ENCODE assay signal across 1 cellular context in genomic region chr1:55617416-55617980, GRCh38.
TF ChIP-seq lines count a peak whose summit lies in the region.

No MANE protein-coding gene starts in this region.

TF ChIP-seq in HepG2, 621 proteins besides CTCF, POLR2A, EP300 and RAD21 (continued from another document):
- no peak for TF ChIP-seq ZNF513 (CRISPR knock-in tag; conservative IDR thresholded peaks at IDR 0.05)
- TF ChIP-seq ZNF777 (CRISPR knock-in tag; IDR thresholded peaks at IDR 0.05), result no peak
- TF ChIP-seq HNRNPL (IDR thresholded peaks at IDR 0.05; ENCODE audit: low read depth, low read length), result no peak
- no peak for TF ChIP-seq ARID4A (CRISPR knock-in tag; IDR thresholded peaks at IDR 0.05; ENCODE audit: borderline replicate concordance)
- TF ChIP-seq MTA1 (CRISPR knock-in tag; IDR thresholded peaks at IDR 0.05; ENCODE audit: borderline replicate concordance), result no peak
- TF ChIP-seq BRD4 (CRISPR knock-in tag; IDR thresholded peaks at IDR 0.05), result no peak
- TF ChIP-seq CHD2 (IDR thresholded peaks at IDR 0.05; ENCODE audit: low read depth, low read length), result no peak
- peak; percentile 59 for TF ChIP-seq CREB1 (IDR thresholded peaks at IDR 0.05)
- no peak for TF ChIP-seq CREB1 (CRISPR knock-in tag; IDR thresholded peaks at IDR 0.05)
- TF ChIP-seq ZBTB39 (CRISPR knock-in tag; IDR thresholded peaks at IDR 0.05), result no peak
- no peak for TF ChIP-seq ZC3H13 (CRISPR knock-in tag; IDR thresholded peaks at IDR 0.05)
- no peak for TF ChIP-seq ZNF484 (CRISPR knock-in tag; IDR thresholded peaks at IDR 0.05; ENCODE audit: borderline replicate concordance, low read depth)
- no peak for TF ChIP-seq TEF (CRISPR knock-in tag; IDR thresholded peaks at IDR 0.05)
- TF ChIP-seq ZNF276 (CRISPR knock-in tag; IDR thresholded peaks at IDR 0.05; ENCODE audit: low read depth), result no peak
- TF ChIP-seq NFYC (CRISPR knock-in tag; IDR thresholded peaks at IDR 0.05), result no peak
- peak; percentile 40; the same call in 1 of the 2 replicates for TF ChIP-seq HNF4G (IDR thresholded peaks at IDR 0.05; ENCODE audit: borderline replicate concordance, low read depth, low read length)
- TF ChIP-seq HNF4G (CRISPR knock-in tag; IDR thresholded peaks at IDR 0.05; ENCODE audit: borderline replicate concordance, low read depth), result no peak
- TF ChIP-seq ATF5 (CRISPR knock-in tag; IDR thresholded peaks at IDR 0.05; ENCODE audit: low read depth), result no peak
- no peak for TF ChIP-seq TEAD3 (CRISPR knock-in tag; optimal IDR thresholded peaks at IDR 0.05; ENCODE audit: borderline replicate concordance)
- TF ChIP-seq ZHX2 (IDR thresholded peaks at IDR 0.05; ENCODE audit: low read depth), result no peak
- no peak for TF ChIP-seq ZHX2 (CRISPR knock-in tag; IDR thresholded peaks at IDR 0.05; ENCODE audit: borderline replicate concordance)
- TF ChIP-seq ELF1 (CRISPR knock-in tag; IDR thresholded peaks at IDR 0.05), result no peak
- TF ChIP-seq RBAK (CRISPR knock-in tag; IDR thresholded peaks at IDR 0.05), result no peak
- TF ChIP-seq NFKB2 (CRISPR knock-in tag; IDR thresholded peaks at IDR 0.05; ENCODE audit: borderline replicate concordance), result no peak
- no peak for TF ChIP-seq RFXAP (CRISPR knock-in tag; IDR thresholded peaks at IDR 0.05; ENCODE audit: borderline replicate concordance)
- no peak for TF ChIP-seq ZNF775 (CRISPR knock-in tag; IDR thresholded peaks at IDR 0.05; ENCODE audit: borderline replicate concordance)
- TF ChIP-seq ZNF615 (CRISPR knock-in tag; IDR thresholded peaks at IDR 0.05; ENCODE audit: borderline replicate concordance), result no peak
- TF ChIP-seq NFAT5 (CRISPR knock-in tag; IDR thresholded peaks at IDR 0.05), result no peak
- TF ChIP-seq ATF7 (IDR thresholded peaks at IDR 0.05), result peak; percentile 64; the same call in 1 of the 2 replicates
- TF ChIP-seq ATF7 (CRISPR knock-in tag; IDR thresholded peaks at IDR 0.05), result no peak
- TF ChIP-seq SALL1 (CRISPR knock-in tag; IDR thresholded peaks at IDR 0.05), result no peak
